Comparison of ENCODE assay signal across 20 cellular contexts in the genomic region with DNA sequence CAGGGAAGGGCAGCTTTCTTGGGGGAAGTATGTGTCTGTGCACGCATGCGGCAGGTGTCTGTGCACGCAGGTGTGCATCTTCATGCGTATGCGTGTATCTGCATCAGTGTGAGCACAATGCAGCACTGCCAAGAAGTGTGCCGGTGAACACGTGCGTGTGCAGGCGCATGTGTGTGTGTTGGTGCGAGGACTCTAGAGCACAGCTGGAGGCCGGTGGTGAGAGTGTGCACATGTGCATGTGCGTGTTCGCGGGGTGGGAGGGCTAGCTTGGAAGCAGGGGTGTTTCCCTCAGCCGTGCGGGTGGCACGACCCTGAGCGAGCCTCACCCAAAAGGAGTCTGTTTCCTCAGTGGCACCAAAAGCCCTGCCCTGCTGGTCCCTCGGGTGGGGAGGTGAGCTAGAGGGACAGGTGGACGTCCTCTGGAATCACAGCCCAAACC. TPM values are rescaled to one million over a fixed set of nuclear protein-coding genes. Genes with fewer than 3 reads are reported as not detected.
"Had no signal": no experiment of that assay in that cellular context is flagged by ENCODE, and none has a peak within 500 bp of the region (broad histone marks: within the 10 kb centered on the region; RNA-seq: fewer than 3 reads in every experiment).

No MANE protein-coding gene starts in this region.

- H3K27ac ChIP-seq: left lung, suprapubic skin, upper lobe of left lung had no signal

- H3K9me3 ChIP-seq: left lung, suprapubic skin, upper lobe of left lung had no signal

- FAIRE-seq: astrocyte, colon, endometrium, keratinocyte had no signal

- ATAC-seq: activated CD8-positive, alpha-beta memory T cell treated with anti-CD3 and anti-CD28 coated beads, Interleukin-2, amount 10 ng/mL, durations not matched to agents 7 days and 5 days; esophagus mucosa; left lung had no signal

- H3K27me3 ChIP-seq: left lung, suprapubic skin, upper lobe of left lung had no signal

- H3K9me3 Mint-ChIP-seq: activated naive CD4-positive, alpha-beta T cell treated with anti-CD3 and anti-CD28 coated beads for 36 hours; activated T-helper 2 cell treated with anti-CD3 and anti-CD28 coated beads, Interferon-gamma antibody, Interleukin-2, Interleukin-4, amounts not matched to agents 10 μg/mL and 5 μg/mL and 100 μg/mL, durations not matched to agents 14 hours and 24 hours and 36 hours; stimulated activated naive CD8-positive, alpha-beta T cell treated with anti-CD3 and anti-CD28 coated beads, Interleukin-15, Interleukin-2, amounts not matched to agents 100 ng/mL and 50 ng/mL, for 24 hours had no signal

- H3K4me3 ChIP-seq: left lung, suprapubic skin, upper lobe of left lung had no signal

- H3K27ac Mint-ChIP-seq: activated CD8-positive, alpha-beta memory T cell treated with anti-CD3 and anti-CD28 coated beads, Interleukin-2, amount 10 ng/mL, durations not matched to agents 7 days and 5 days; activated naive CD4-positive, alpha-beta T cell treated with anti-CD3 and anti-CD28 coated beads for 36 hours; activated T-helper 2 cell treated with anti-CD3 and anti-CD28 coated beads, Interferon-gamma antibody, Interleukin-2, Interleukin-4, amounts not matched to agents 10 μg/mL and 5 μg/mL and 100 μg/mL, durations not matched to agents 14 hours and 24 hours and 36 hours; stimulated activated naive CD8-positive, alpha-beta T cell treated with anti-CD3 and anti-CD28 coated beads, Interleukin-15, Interleukin-2, amounts not matched to agents 100 ng/mL and 50 ng/mL, for 24 hours had no signal

- H3K27me3 Mint-ChIP-seq: activated CD8-positive, alpha-beta memory T cell treated with anti-CD3 and anti-CD28 coated beads, Interleukin-2, amount 10 ng/mL, durations not matched to agents 7 days and 5 days; stimulated activated naive CD8-positive, alpha-beta T cell treated with anti-CD3 and anti-CD28 coated beads, Interleukin-15, Interleukin-2, amounts not matched to agents 100 ng/mL and 50 ng/mL, for 24 hours had no signal

- H3K4me3 Mint-ChIP-seq: activated CD8-positive, alpha-beta memory T cell treated with anti-CD3 and anti-CD28 coated beads, Interleukin-2, amount 10 ng/mL, durations not matched to agents 7 days and 5 days; activated naive CD4-positive, alpha-beta T cell treated with anti-CD3 and anti-CD28 coated beads for 36 hours; stimulated activated naive CD8-positive, alpha-beta T cell treated with anti-CD3 and anti-CD28 coated beads, Interleukin-15, Interleukin-2, amounts not matched to agents 100 ng/mL and 50 ng/mL, for 24 hours had no signal

- H3K4me1 ChIP-seq: left lung had no signal

- DNase-seq: activated CD4-positive, alpha-beta T cell treated with anti-CD3 and anti-CD28 coated beads, Interleukin-2, amount 50 U/mL, for 4 hours; activated CD4-positive, CD25-positive, alpha-beta regulatory T cell treated with anti-CD3 and anti-CD28 coated beads, Interleukin-2, amount 50 U/mL, for 72 hours; activated CD8-positive, alpha-beta memory T cell treated with anti-CD3 and anti-CD28 coated beads, Interleukin-2, amount 10 ng/mL, durations not matched to agents 7 days and 5 days; activated naive CD4-positive, alpha-beta T cell treated with anti-CD3 and anti-CD28 coated beads for 36 hours; activated T-cell treated with anti-CD3 and anti-CD28 coated beads, Interleukin-2, amount 50 U/mL, for 1 hour; mammary epithelial cell; stimulated activated CD4-positive, alpha-beta T cell treated with anti-CD3 and anti-CD28 coated beads, Interleukin-4, amount 100 ng/mL, for 24 hours had no signal

RNA-seq across cellular contexts. Expression of a gene that starts 7.5 kb away (rescaled TPM):
- total RNA-seq: skeletal muscle tissue had no signal
- polyA plus RNA-seq: keratinocyte had no signal

RNA-seq across cellular contexts. Expression of a gene that starts 46.7 kb away (rescaled TPM):
- total RNA-seq: activated CD8-positive, alpha-beta memory T cell treated with anti-CD3 and anti-CD28 coated beads, Interleukin-2, amount 10 ng/mL, durations not matched to agents 7 days and 5 days; activated naive CD4-positive, alpha-beta T cell treated with anti-CD3 and anti-CD28 coated beads for 36 hours; activated T-helper 2 cell treated with anti-CD3 and anti-CD28 coated beads, Interferon-gamma antibody, Interleukin-2, Interleukin-4, amounts not matched to agents 10 μg/mL and 5 μg/mL and 100 μg/mL, durations not matched to agents 14 hours and 24 hours and 36 hours; astrocyte; esophagus mucosa; left lung; mammary epithelial cell; renal cortical epithelial cell; skeletal muscle tissue; suprapubic skin; upper lobe of left lung had no signal
- polyA plus RNA-seq: adipose tissue, keratinocyte, mammary epithelial cell had no signal
